7 cellular contexts compared by ENCODE assay signal in the genomic region with DNA sequence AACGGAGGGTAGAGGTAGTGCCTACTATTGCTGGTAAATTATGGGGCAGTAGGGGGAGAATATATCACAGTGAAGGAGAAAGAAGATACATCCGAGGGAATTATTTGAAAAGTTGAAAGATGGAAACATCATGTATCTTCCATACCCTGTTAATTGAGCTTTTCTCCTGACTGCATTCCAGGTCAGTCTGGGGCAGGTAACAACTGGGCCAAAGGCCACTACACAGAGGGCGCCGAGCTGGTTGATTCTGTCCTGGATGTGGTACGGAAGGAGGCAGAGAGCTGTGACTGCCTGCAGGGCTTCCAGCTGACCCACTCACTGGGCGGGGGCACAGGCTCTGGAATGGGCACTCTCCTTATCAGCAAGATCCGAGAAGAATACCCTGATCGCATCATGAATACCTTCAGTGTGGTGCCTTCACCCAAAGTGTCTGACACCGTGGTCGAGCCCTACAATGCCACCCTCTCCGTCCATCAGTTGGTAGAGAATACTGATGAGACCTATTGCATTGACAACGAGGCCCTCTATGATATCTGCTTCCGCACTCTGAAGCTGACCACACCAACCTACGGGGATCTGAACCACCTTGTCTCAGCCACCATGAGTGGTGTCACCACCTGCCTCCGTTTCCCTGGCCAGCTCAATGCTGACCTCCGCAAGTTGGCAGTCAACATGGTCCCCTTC. TPM values are rescaled to one million over a fixed set of nuclear protein-coding genes. Genes with fewer than 3 reads are reported as not detected.
A peak's percentile ranks its signal among the peaks of the same experiment; 100 is the strongest.
DNase-seq lines count a peak whose midpoint lies in the region; ATAC-seq and TF ChIP-seq lines count a peak whose summit lies in the region.
"Not testable (repeated sequence)": the region's sequence is repeated elsewhere in the genome, so short reads cannot be mapped to it uniquely, and the experiment has no call there.

No MANE protein-coding gene starts in this region.

- not testable (repeated sequence) for H2BK5ac ChIP-seq in mesenchymal stem cell (ENCODE audit: low read depth, low read length, poor library complexity, severe bottlenecking)

- H3K27ac ChIP-seq in esophagus squamous epithelium = peak overlapping the region; percentile 24 to 96 (median 94)
- peak overlapping the region; percentile 28 for H3K27ac ChIP-seq in mesenchymal stem cell (ENCODE audit: low read length, poor library complexity, severe bottlenecking)
- peak overlapping the region; percentile 46 for H3K27ac ChIP-seq in psoas muscle

- peaks cover 40% of the 10 kb centered on the region for H3K4me1 ChIP-seq in Loucy (ENCODE audit: insufficient read depth, low read length, poor library complexity, severe bottlenecking)
- H3K4me1 ChIP-seq in adipocyte (ENCODE audit: control insufficient read depth, insufficient read depth, low read length) = peaks cover 60% of the 10 kb centered on the region
- H3K4me1 ChIP-seq in esophagus squamous epithelium = peaks cover 34 to 86% (median 35%) of the 10 kb centered on the region in 3 donors
- H3K4me1 ChIP-seq in mesenchymal stem cell (ENCODE audit: control insufficient read depth, insufficient read depth, low read depth, low read length) = peaks cover 18% of the 10 kb centered on the region
- H3K4me1 ChIP-seq in psoas muscle = peaks cover 25% of the 10 kb centered on the region

- DNase-seq in adipocyte (ENCODE audit: low read depth); esophagus squamous epithelium (lab: John Stamatoyannopoulos, UW); mesenchymal stem cell; psoas muscle: not testable (repeated sequence)

- TF ChIP-seq POLR2A in esophagus squamous epithelium (IDR thresholded peaks at IDR 0.05) = not testable (repeated sequence)

- not testable (repeated sequence) for H3K9me3 ChIP-seq in Loucy (ENCODE audit: insufficient read depth, low read depth, low read length); adipocyte (ENCODE audit: control insufficient read depth, low read length); esophagus squamous epithelium; mesenchymal stem cell (ENCODE audit: control insufficient read depth, low read length); psoas muscle

- not testable (repeated sequence) for H4K8ac ChIP-seq in mesenchymal stem cell (ENCODE audit: low read length)

- H3K9me2 ChIP-seq in Loucy (replicated peaks; ENCODE audit: low read depth, low read length) = not testable (repeated sequence)

- intact Hi-C loops in esophagus squamous epithelium (cut with DNase I) = not testable (repeated sequence)
- intact Hi-C loops in psoas muscle (cut with DNase I) = loop anchor here in 1 of 2 donors (10.0 kb wide), 1 partner anchor 178 kb away; no protein-coding TSS in a partner anchor

- H3K18ac ChIP-seq in mesenchymal stem cell (ENCODE audit: low read depth in 1 of 2, low read length in 2 of 2) = not testable (repeated sequence)

- not testable (repeated sequence) for ATAC-seq in psoas muscle

- not testable (repeated sequence) for TF ChIP-seq CTCF in Loucy (conservative IDR thresholded peaks at IDR 0.05; ENCODE audit: low read length); WI38 (IDR thresholded peaks at IDR 0.05; ENCODE audit: low read depth, low read length); esophagus squamous epithelium (IDR thresholded peaks at IDR 0.05); psoas muscle (IDR thresholded peaks at IDR 0.05)

- not testable (repeated sequence) for H2AFZ ChIP-seq in Loucy (ENCODE audit: low read length); mesenchymal stem cell (ENCODE audit: low read depth, low read length)

- H3K9ac ChIP-seq in Loucy (ENCODE audit: low read depth, low read length, poor library complexity, severe bottlenecking) = peak overlapping the region; percentile 100
- H3K9ac ChIP-seq in adipocyte (ENCODE audit: low read length) = peak overlapping the region; percentile 98
- H3K9ac ChIP-seq in mesenchymal stem cell (ENCODE audit: low read length) = peak overlapping the region; percentile 96

- not testable (repeated sequence) for H2AK5ac ChIP-seq in mesenchymal stem cell (ENCODE audit: low read length, severe bottlenecking)

- H3K36me3 ChIP-seq in Loucy (ENCODE audit: insufficient read depth, low read length) (peaks cover 60% of the 10 kb centered on the region), adipocyte (ENCODE audit: control insufficient read depth, insufficient read depth, low read length, severe bottlenecking) (peaks cover 46% of the 10 kb centered on the region), esophagus squamous epithelium (peaks cover 25 to 60% (median 41%) of the 10 kb centered on the region in 3 donors), mesenchymal stem cell (ENCODE audit: control insufficient read depth in 1 of 2, insufficient read depth in 2 of 2, low read depth in 1 of 2, low read length in 2 of 2) (peaks cover 38 to 56% of the 10 kb centered on the region in 2 experiments), psoas muscle (ENCODE audit: insufficient read depth in 1 of 2, low read depth in 1 of 2) (peaks cover 4 to 59% of the 10 kb centered on the region in 2 donors)

- not testable (repeated sequence) for H2BK15ac ChIP-seq in mesenchymal stem cell (ENCODE audit: low read depth, poor library complexity, severe bottlenecking)

- H2BK12ac ChIP-seq in mesenchymal stem cell (ENCODE audit: low read length in 2 of 2) = not testable (repeated sequence)

- peak overlapping the region in 1 of 2 experiments; percentile 50 for H3K23ac ChIP-seq in mesenchymal stem cell (ENCODE audit: low read length in 2 of 2)

- WGBS in esophagus squamous epithelium, 2 donors = 33 to 42% methylated on average over 8 to 16 of the region's 16 CpGs
- WGBS in mesenchymal stem cell = 85% methylated on average over 15 of the region's 16 CpGs
- 58 to 70% (median 63%) methylated on average over 15 to 16 of the region's 16 CpGs for WGBS in psoas muscle, 3 donors

- H2BK120ac ChIP-seq in mesenchymal stem cell (ENCODE audit: low read depth, low read length) = not testable (repeated sequence)

- H3K4me2 ChIP-seq in Loucy (ENCODE audit: low read depth, low read length, poor library complexity, severe bottlenecking) = peak overlapping the region; percentile 100
- H3K4me2 ChIP-seq in mesenchymal stem cell (ENCODE audit: low read length, poor library complexity, severe bottlenecking) = peak overlapping the region; percentile 39

- H3K14ac ChIP-seq in mesenchymal stem cell (ENCODE audit: low read length in 2 of 2) = not testable (repeated sequence)

- peaks cover 34% of the 10 kb centered on the region for H3F3A ChIP-seq in Loucy (ENCODE audit: low read depth)

- not testable (repeated sequence) for H4K91ac ChIP-seq in mesenchymal stem cell (ENCODE audit: low read length)

- peaks cover 84% of the 10 kb centered on the region for H3K79me2 ChIP-seq in Loucy (ENCODE audit: insufficient read depth, low read length)

- H3K4me3 ChIP-seq in GM08714 (ENCODE audit: low read length) (peak overlapping the region; percentile 86; the same call in 1 of the 2 replicates), Loucy (ENCODE audit: low read length, poor library complexity, severe bottlenecking) (peak overlapping the region; percentile 98), WI38 (ENCODE audit: low read depth, low read length) (peak overlapping the region; percentile 92), adipocyte (ENCODE audit: low read length) (peak overlapping the region; percentile 99), esophagus squamous epithelium (peak overlapping the region in 1 of 4 donors; percentile 72), mesenchymal stem cell (ENCODE audit: insufficient read depth in 1 of 2, low read depth in 1 of 2, low read length in 2 of 2) (peak overlapping the region in 1 of 2 experiments; percentile 87)
- H3K4me3 ChIP-seq in psoas muscle = not testable (repeated sequence)

- H3K27me3 ChIP-seq in Loucy (ENCODE audit: insufficient read depth, low read length, poor library complexity, severe bottlenecking) = peaks cover 15% of the 10 kb centered on the region
- not testable (repeated sequence) for H3K27me3 ChIP-seq in adipocyte (replicated peaks; ENCODE audit: control insufficient read depth, insufficient read depth, low read length); esophagus squamous epithelium; mesenchymal stem cell (ENCODE audit: control insufficient read depth in 1 of 2, insufficient read depth in 1 of 2, low read length in 2 of 2); psoas muscle (ENCODE audit: insufficient read depth in 3 of 3, low read length in 2 of 3)

- peaks cover 64% of the 10 kb centered on the region for H4K20me1 ChIP-seq in Loucy (ENCODE audit: insufficient read depth, low read length, poor library complexity, severe bottlenecking)

- H3K79me1 ChIP-seq in mesenchymal stem cell (replicated peaks; ENCODE audit: low read length, poor library complexity, severe bottlenecking) = not testable (repeated sequence)

- not testable (repeated sequence) for H3K4ac ChIP-seq in mesenchymal stem cell (ENCODE audit: low read depth in 1 of 2, low read length in 2 of 2)

RNA-seq across cellular contexts. Expression of gene TUBB, which starts 3.1 kb away (rescaled TPM):
- total RNA-seq in esophagus squamous epithelium (100 to 1,000 TPM; 151 to 351 (median 255) TPM), psoas muscle (100 to 1,000 TPM; 136 to 220 (median 201) TPM)
- 839 TPM for polyA plus RNA-seq in mesenchymal stem cell (2013, experiment 1 of 2)
- 819 TPM for polyA plus RNA-seq in mesenchymal stem cell (2013, experiment 2 of 2)
- 100 to 1,000 TPM; 175 to 487 (median 187) TPM for polyA plus RNA-seq in psoas muscle

RNA-seq across cellular contexts. Expression of gene MDC1, which starts 6.2 kb away (rescaled TPM):
- total RNA-seq in esophagus squamous epithelium (1 to 10 TPM; 2.4 to 7.4 (median 7.0) TPM), psoas muscle (10 to 100 TPM; 12.7 to 18.0 (median 15.4) TPM)
- 9.8 TPM for polyA plus RNA-seq in mesenchymal stem cell (2013, experiment 1 of 2)
- 8.6 TPM for polyA plus RNA-seq in mesenchymal stem cell (2013, experiment 2 of 2)
- 10 to 100 TPM in 1 of 3 donors, 1 to 10 TPM in 2; 4.1 to 10.9 (median 6.5) TPM for polyA plus RNA-seq in psoas muscle

RNA-seq across cellular contexts. Expression of gene FLOT1, which starts 19.2 kb away (rescaled TPM):
- 10 to 100 TPM; 46.7 to 88.8 (median 64.4) TPM for total RNA-seq in esophagus squamous epithelium
- polyA plus RNA-seq in mesenchymal stem cell (2013, experiment 1 of 2) = 120 TPM
- polyA plus RNA-seq in mesenchymal stem cell (2013, experiment 2 of 2) = 118 TPM
- 100 to 1,000 TPM; 113 to 182 (median 153) TPM for total RNA-seq in psoas muscle
- 100 to 1,000 TPM; 181 to 224 (median 206) TPM for polyA plus RNA-seq in psoas muscle

RNA-seq across cellular contexts. Expression of gene IER3, which starts 21.0 kb away (rescaled TPM):
- 10 to 100 TPM; 41.4 to 87.9 (median 66.0) TPM for total RNA-seq in esophagus squamous epithelium
- polyA plus RNA-seq in mesenchymal stem cell (2013, experiment 1 of 2) = 220 TPM
- polyA plus RNA-seq in mesenchymal stem cell (2013, experiment 2 of 2) = 207 TPM
- total RNA-seq in psoas muscle = 10 to 100 TPM in 3 of 4 donors, 1 to 10 TPM in 1; 6.3 to 38.4 (median 23.9) TPM
- polyA plus RNA-seq in psoas muscle = 100 to 1,000 TPM in 1 of 3 donors, 1 to 10 TPM in 2; 3.1 to 321 (median 3.2) TPM

RNA-seq across cellular contexts. Expression of gene NRM, which starts 32.5 kb away (rescaled TPM):
- total RNA-seq in esophagus squamous epithelium = 1 to 10 TPM; 3.8 to 7.4 (median 6.7) TPM
- polyA plus RNA-seq in mesenchymal stem cell (2013, experiment 1 of 2) = 35.3 TPM
- 36.1 TPM for polyA plus RNA-seq in mesenchymal stem cell (2013, experiment 2 of 2)
- 1 to 10 TPM; 2.2 to 3.9 (median 2.6) TPM for total RNA-seq in psoas muscle
- polyA plus RNA-seq in psoas muscle = 1 to 10 TPM; 1.8 to 4.1 (median 1.8) TPM

Comparison
In these comparisons a context has a peak if more than half of its experiments do, and no peak if none do; other contexts are left out.
1. H3K27ac ChIP-seq: peak in every context shown above with its lines; median percentile 94 in esophagus squamous epithelium; 46 in psoas muscle; 28 in mesenchymal stem cell.